10 cellular contexts compared by ENCODE assay signal in genomic region chr5:91182763-91183162, GRCh38.
DNase-seq lines count a peak whose midpoint lies in the region; ATAC-seq lines count a peak whose summit lies in the region.
"Had no signal": no experiment of that assay in that cellular context is flagged by ENCODE, and none has a peak within 500 bp of the region (broad histone marks: within the 10 kb centered on the region; RNA-seq: fewer than 3 reads in every experiment).

No MANE protein-coding gene starts in this region.

- no peak overlapping the region for H3K4me3 ChIP-seq in SJCRH30
- H3K4me3 ChIP-seq: Peyer's patch, tibial artery had no signal

- H3K4me1 ChIP-seq in SJCRH30, result peaks cover 13% of the 10 kb centered on the region

- no peaks in the 10 kb centered on the region for H3K27me3 ChIP-seq in SJCRH30
- H3K27me3 ChIP-seq: Peyer's patch, tibial artery had no signal

- DNase-seq in SJCRH30, result peak; percentile 54 to 71
- no peak for DNase-seq in left lobe of liver (ENCODE audit: low spot score)
- DNase-seq in NCI-H146 treated with DMSO at 0.1 percent for 48 hours (lab: John Stamatoyannopoulos, UW; ENCODE audit: unreplicated experiment), result no peak
- DNase-seq in NCI-H345 (lab: John Stamatoyannopoulos, UW), result no peak
- no peak for DNase-seq in stimulated activated CD4-positive, alpha-beta T cell treated with anti-CD3 and anti-CD28 coated beads, Interleukin-2, amount 100 ng/mL, for 48 hours

- no peaks in the 10 kb centered on the region for H3K36me3 ChIP-seq in SJCRH30
- H3K36me3 ChIP-seq: Peyer's patch, tibial artery had no signal

- ATAC-seq in GM18511 (IDR thresholded peaks at IDR 0.05; ENCODE audit: unreplicated experiment), result peak; percentile 80
- ATAC-seq in HG02623 (IDR thresholded peaks at IDR 0.05; ENCODE audit: unreplicated experiment), result peak; percentile 74
- ATAC-seq in left lobe of liver, result peak; percentile 43
- ATAC-seq in HG02642 (IDR thresholded peaks at IDR 0.05; ENCODE audit: poor library complexity, unreplicated experiment), result no peak

- peak overlapping the region; percentile 28; the same call in 1 of the 2 replicates for H3K27ac ChIP-seq in SJCRH30
- H3K27ac ChIP-seq: tibial artery had no signal

- H3K9me3 ChIP-seq in SJCRH30 (replicated peaks), result no peaks in the 10 kb centered on the region; the same call in 1 of the 2 replicates
- H3K9me3 ChIP-seq: Peyer's patch, tibial artery had no signal

Comparison
In these comparisons a context has a peak if more than half of its experiments do, and no peak if none do; other contexts are left out.
1. DNase-seq: peak in SJCRH30 (2 of 2); none in left lobe of liver (single experiment), NCI-H146 treated with DMSO at 0.1 percent for 48 hours (single experiment), NCI-H345 (single experiment) and stimulated activated CD4-positive, alpha-beta T cell treated with anti-CD3 and anti-CD28 coated beads, Interleukin-2, amount 100 ng/mL, for 48 hours (0 of 2).